9 cellular contexts compared by ENCODE assay signal in the genomic region with DNA sequence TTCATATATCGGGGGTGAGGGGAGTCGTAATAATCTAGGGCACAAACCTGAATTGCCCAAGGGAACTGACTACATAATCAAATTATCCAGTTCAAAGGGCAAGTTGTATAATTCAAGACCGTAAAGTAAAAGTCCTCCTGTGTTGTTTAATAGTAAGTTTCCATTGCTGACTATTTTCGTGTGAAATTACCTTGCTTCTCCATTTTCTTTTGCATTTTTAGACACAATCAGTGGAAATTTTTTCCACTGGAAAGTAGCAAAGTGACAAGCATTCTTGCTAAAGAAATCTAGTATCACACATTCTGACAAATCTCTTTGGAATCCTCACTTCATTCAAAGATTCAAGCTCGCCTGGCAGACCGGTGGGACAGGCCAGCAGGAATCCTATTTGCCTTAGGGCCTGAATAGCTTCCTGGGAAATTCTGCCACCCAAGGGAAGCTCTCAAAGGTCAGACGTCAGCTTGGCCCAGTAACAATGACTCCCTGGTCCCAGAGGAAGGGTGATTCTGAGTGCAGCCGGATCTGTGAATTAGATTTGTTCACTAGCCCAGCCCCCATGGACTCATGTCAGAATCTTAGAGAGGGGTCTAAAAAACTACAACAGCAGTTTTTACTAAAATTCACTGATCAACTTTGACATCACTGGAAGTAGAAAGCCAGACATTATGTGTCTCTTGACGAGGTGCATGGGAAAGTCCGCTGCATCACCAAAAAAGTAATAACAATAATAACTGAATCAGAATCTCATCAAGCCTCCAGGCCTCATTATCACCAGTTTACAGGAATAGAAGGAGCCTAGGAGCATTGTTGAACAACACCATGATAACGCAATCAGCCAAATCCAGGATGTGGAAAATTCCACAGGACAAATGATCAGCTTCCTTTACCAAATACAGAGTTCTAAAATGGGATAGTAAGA.
DNase-seq lines count a peak whose midpoint lies in the region; ATAC-seq and TF ChIP-seq lines count a peak whose summit lies in the region.
"Had no signal": no experiment of that assay in that cellular context is flagged by ENCODE, and none has a peak within 500 bp of the region (broad histone marks: within the 10 kb centered on the region; RNA-seq: fewer than 3 reads in every experiment).

No MANE protein-coding gene starts in this region.

- no peaks in the 10 kb centered on the region for H3K9me3 ChIP-seq in liver (ENCODE audit: control insufficient read depth in 4 of 4, low read length in 3 of 4)
- no peaks in the 10 kb centered on the region for H3K9me3 ChIP-seq in vagina
- H3K9me3 ChIP-seq: neutrophil had no signal

- no peak for TF ChIP-seq RAD21 in liver (IDR thresholded peaks at IDR 0.05)

- WGBS in liver, result 56% methylated on average over 11 of the region's 11 CpGs

- TF ChIP-seq POLR2A in vagina (IDR thresholded peaks at IDR 0.05), result no peak

- H3K36me3 ChIP-seq in liver (ENCODE audit: control insufficient read depth in 4 of 4, insufficient read depth in 3 of 4, low read depth in 1 of 4, low read length in 3 of 4) (no peaks in the 10 kb centered on the region), vagina (no peaks in the 10 kb centered on the region)
- H3K36me3 ChIP-seq: neutrophil had no signal

- TF ChIP-seq CTCF in liver (IDR thresholded peaks at IDR 0.05; ENCODE audit: low read depth, low read length, missing input control), result no peak
- no peak for TF ChIP-seq CTCF in vagina (IDR thresholded peaks at IDR 0.05)

- DNase-seq in SIG-M5 treated with dmso at 0.1 percent for 504 hours (lab: John Stamatoyannopoulos, UW; ENCODE audit: unreplicated experiment), result peak; percentile 55
- no peak for DNase-seq in SIG-M5 (lab: John Stamatoyannopoulos, UW)
- DNase-seq in dermis blood vessel endothelial cell, result peak; percentile 95
- no peak for DNase-seq in vagina (ENCODE audit: extremely low spot score in 2 of 2)
- no peak for DNase-seq in effector CD8-positive, alpha-beta T cell (lab: John Stamatoyannopoulos, UW)

- no peaks in the 10 kb centered on the region for H3K4me1 ChIP-seq in liver (ENCODE audit: control insufficient read depth in 4 of 4, insufficient read depth in 4 of 4, low read length in 3 of 4)
- peaks cover 20% of the 10 kb centered on the region for H3K4me1 ChIP-seq in vagina

- H3K27me3 ChIP-seq in liver (ENCODE audit: control insufficient read depth in 4 of 4, insufficient read depth in 4 of 4, low read length in 3 of 4) (no peaks in the 10 kb centered on the region), vagina (no peaks in the 10 kb centered on the region)
- H3K27me3 ChIP-seq: neutrophil had no signal

- peak overlapping the region; percentile 10 to 58 for H3K27ac ChIP-seq in liver (ENCODE audit: low read depth in 1 of 2, low read length in 2 of 2)
- peak overlapping the region; percentile 8 for H3K27ac ChIP-seq in vagina
- H3K27ac ChIP-seq: neutrophil had no signal

- no peak overlapping the region for H3K9ac ChIP-seq in liver (ENCODE audit: low read depth in 1 of 2, low read length in 2 of 2)

- intact Hi-C loops in vagina (cut with DNase I), result no loop called here

- ATAC-seq in GM19395 (IDR thresholded peaks at IDR 0.05; ENCODE audit: unreplicated experiment) (no peak), HG03196 (IDR thresholded peaks at IDR 0.05; ENCODE audit: unreplicated experiment) (no peak)

- no peak overlapping the region for H3K4me3 ChIP-seq in liver (ENCODE audit: low read depth in 1 of 3, low read length in 3 of 3)
- H3K4me3 ChIP-seq in vagina, result no peak overlapping the region

TF ChIP-seq in liver, 16 proteins besides CTCF, POLR2A, EP300 and RAD21:
- TF ChIP-seq NR2F2 (IDR thresholded peaks at IDR 0.05), result peak; percentile 66
- peak; percentile 10 to 42 for TF ChIP-seq HNF4A (conservative IDR thresholded peaks at IDR 0.05)
- TF ChIP-seq YY1 (IDR thresholded peaks at IDR 0.05), result no peak
- TF ChIP-seq JUND (IDR thresholded peaks at IDR 0.05), result no peak
TF ChIP-seq in liver: peak in this region for 2.

Comparison
In these comparisons a context has a peak if more than half of its experiments do, and no peak if none do; other contexts are left out.
1. DNase-seq: peak in SIG-M5 treated with dmso at 0.1 percent for 504 hours (single experiment) and dermis blood vessel endothelial cell (single experiment); none in SIG-M5 (single experiment), vagina (0 of 2) and effector CD8-positive, alpha-beta T cell (single experiment).